In the genomic region with DNA sequence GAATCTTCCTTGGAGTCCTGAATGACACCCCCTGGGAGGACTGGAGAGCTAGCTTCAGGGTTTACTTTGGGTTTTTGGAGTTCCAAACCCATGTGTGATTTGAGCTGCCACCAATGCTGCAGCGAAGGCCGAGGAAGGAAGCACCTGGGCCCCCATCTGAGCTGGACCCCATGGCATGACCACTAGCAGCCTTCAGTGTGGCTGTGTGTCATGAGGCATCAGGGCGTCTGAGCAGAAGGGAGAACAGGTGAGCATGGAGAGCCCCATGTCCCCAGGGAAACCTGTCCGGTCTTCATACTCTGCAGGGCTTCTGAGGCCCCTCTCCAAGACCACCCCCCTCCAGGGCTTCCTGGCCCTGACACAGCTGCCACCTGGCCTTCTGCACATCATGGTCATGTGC, we compare ENCODE assay signal across 22 cellular contexts.
"Had no signal": no experiment of that assay in that cellular context is flagged by ENCODE, and none has a peak within 500 bp of the region (broad histone marks: within the 10 kb centered on the region; RNA-seq: fewer than 3 reads in every experiment).

No MANE protein-coding gene starts in this region.

- H3K36me3 ChIP-seq: brain microvascular endothelial cell, cardiac muscle cell, WERI-Rb-1 had no signal

- H3K27ac ChIP-seq: brain microvascular endothelial cell, cardiac muscle cell, SK-N-MC, WERI-Rb-1 had no signal

- DNase-seq: activated CD4-positive, alpha-beta memory T cell treated with anti-CD3 and anti-CD28 coated beads, Interleukin-2, amount 10 ng/mL, durations not matched to agents 7 days and 5 days; activated CD4-positive, alpha-beta T cell treated with anti-CD3 and anti-CD28 coated beads for 36 hours; activated CD4-positive, alpha-beta T cell treated with anti-CD3 and anti-CD28 coated beads, Interleukin-2, amount 50 U/mL, for 1 hour; activated gamma-delta T cell; activated naive CD4-positive, alpha-beta T cell treated with anti-CD3 and anti-CD28 coated beads for 36 hours; brain microvascular endothelial cell; Kasumi-1; NCI-H1105 treated with DMSO at 0.1 percent for 48 hours; NCI-H1436 treated with DMSO at 0.1 percent for 48 hours; NCI-H187; NCI-H2081; NCI-H2227 treated with DMSO at 0.1 percent for 48 hours; NCI-H524 treated with DMSO at 0.1 percent for 48 hours; NCI-H748 treated with DMSO at 0.1 percent for 48 hours; PC-3; T-helper 1 cell; WERI-Rb-1 had no signal

- H3K27ac Mint-ChIP-seq: activated CD4-positive, alpha-beta memory T cell treated with anti-CD3 and anti-CD28 coated beads, Interleukin-2, amount 10 ng/mL, durations not matched to agents 7 days and 5 days; activated CD4-positive, alpha-beta T cell treated with anti-CD3 and anti-CD28 coated beads for 36 hours; activated naive CD4-positive, alpha-beta T cell treated with anti-CD3 and anti-CD28 coated beads for 36 hours; activated naive CD8-positive, alpha-beta T cell had no signal

- H3K4me3 ChIP-seq: cardiac muscle cell, K562, SK-N-MC had no signal

- H3K36me3 Mint-ChIP-seq: activated naive CD8-positive, alpha-beta T cell had no signal

- FAIRE-seq: K562 had no signal

- H3K4me1 Mint-ChIP-seq: activated CD4-positive, alpha-beta T cell treated with anti-CD3 and anti-CD28 coated beads for 36 hours had no signal

- ATAC-seq: activated CD4-positive, alpha-beta T cell treated with anti-CD3 and anti-CD28 coated beads for 36 hours; K562; PC-3; Right ventricle myocardium inferior had no signal

- H3K4me3 Mint-ChIP-seq: activated CD4-positive, alpha-beta memory T cell treated with anti-CD3 and anti-CD28 coated beads, Interleukin-2, amount 10 ng/mL, durations not matched to agents 7 days and 5 days; activated CD4-positive, alpha-beta T cell treated with anti-CD3 and anti-CD28 coated beads for 36 hours; activated naive CD4-positive, alpha-beta T cell treated with anti-CD3 and anti-CD28 coated beads for 36 hours; activated naive CD8-positive, alpha-beta T cell had no signal

- H3K27me3 ChIP-seq: brain microvascular endothelial cell had no signal
